8 cellular contexts compared by ENCODE assay signal in genomic region chr1:111507411-111508201, GRCh38. TPM values are rescaled to one million over a fixed set of nuclear protein-coding genes. Genes with fewer than 3 reads are reported as not detected.
DNase-seq lines count a peak whose midpoint lies in the region; ATAC-seq and TF ChIP-seq lines count a peak whose summit lies in the region.

No MANE protein-coding gene starts in this region.

- intact Hi-C loops in left ventricle myocardium superior (cut with micrococcal nuclease) = loop anchor here (5.0 kb wide), 1 partner anchor 150 kb away; no protein-coding TSS in a partner anchor

- no peak overlapping the region for H3K27ac Mint-ChIP-seq in activated naive CD8-positive, alpha-beta T cell

- H3K27me3 ChIP-seq in BE2C = no peaks in the 10 kb centered on the region

- peak overlapping the region; percentile 84 for H3K4me3 Mint-ChIP-seq in activated naive CD8-positive, alpha-beta T cell

- ATAC-seq in GM19351 (IDR thresholded peaks at IDR 0.05; ENCODE audit: unreplicated experiment) (peak; percentile 55), HG03457 (IDR thresholded peaks at IDR 0.05; ENCODE audit: unreplicated experiment) (peak; percentile 35), left ventricle myocardium superior (peak; percentile 75)

- H3K4me1 ChIP-seq in BE2C = no peaks in the 10 kb centered on the region

- H3K4me3 ChIP-seq in BE2C (ENCODE audit: low read depth, low read length) = peak overlapping the region; percentile 64

- no peaks in the 10 kb centered on the region for H3K9me3 ChIP-seq in BE2C

- peaks cover 61% of the 10 kb centered on the region for H3K4me1 Mint-ChIP-seq in activated naive CD8-positive, alpha-beta T cell (ENCODE audit: low read depth)

- H3K36me3 Mint-ChIP-seq in activated naive CD8-positive, alpha-beta T cell = no peaks in the 10 kb centered on the region

- no peaks in the 10 kb centered on the region for H3K27me3 Mint-ChIP-seq in activated naive CD8-positive, alpha-beta T cell

- no peaks in the 10 kb centered on the region for H3K9me3 Mint-ChIP-seq in activated naive CD8-positive, alpha-beta T cell (ENCODE audit: low read depth)

- peak; percentile 69 for DNase-seq in BE2C
- peak; percentile 92 for DNase-seq in SIG-M5 (lab: John Stamatoyannopoulos, UW)
- peak; percentile 86 for DNase-seq in left ventricle myocardium superior
- DNase-seq in renal cortical epithelial cell (ENCODE audit: low read depth) = peak; percentile 59
- no peak for DNase-seq in DMS114 treated with DMSO at 0.1 percent for 48 hours (lab: John Stamatoyannopoulos, UW; ENCODE audit: unreplicated experiment)

- no peaks in the 10 kb centered on the region for H3K36me3 ChIP-seq in BE2C

- peak; percentile 32; the same call in 1 of the 2 replicates for TF ChIP-seq CTCF in BE2C (IDR thresholded peaks at IDR 0.05; ENCODE audit: low read depth, low read length)

RNA-seq across cellular contexts. Expression of gene ADORA3, which starts 4.2 kb away (rescaled TPM):
- not detected for polyA plus RNA-seq in BE2C (2012; ENCODE audit: insufficient read depth, insufficient read length, low read depth)
- 4.1 TPM for total RNA-seq in left ventricle myocardium superior
- total RNA-seq in renal cortical epithelial cell = not detected in 2 replicates

RNA-seq across cellular contexts. Expression of gene TMIGD3, which starts 4.2 kb away (rescaled TPM):
- polyA plus RNA-seq in BE2C (2012; ENCODE audit: insufficient read depth, insufficient read length, low read depth) = not detected
- total RNA-seq in left ventricle myocardium superior (0.64 TPM), renal cortical epithelial cell (not detected in 2 replicates)

RNA-seq across cellular contexts. Expression of gene C1orf162, which starts 33.8 kb away (rescaled TPM):
- 0.88 TPM for polyA plus RNA-seq in BE2C (2012; ENCODE audit: insufficient read depth, insufficient read length, low read depth)
- total RNA-seq in left ventricle myocardium superior = 8.0 TPM
- 0.20 TPM in 1 of 2 replicates, not detected in the other for total RNA-seq in renal cortical epithelial cell

RNA-seq across cellular contexts. Expression of gene ATP5PB, which starts 58.3 kb away (rescaled TPM):
- 558 TPM for polyA plus RNA-seq in BE2C (2012; ENCODE audit: insufficient read depth, insufficient read length, low read depth)
- total RNA-seq in left ventricle myocardium superior (714 TPM), renal cortical epithelial cell (356 and 426 TPM in 2 replicates)

RNA-seq across cellular contexts. Expression of gene WDR77, which starts 58.5 kb away (rescaled TPM):
- polyA plus RNA-seq in BE2C (2012; ENCODE audit: insufficient read depth, insufficient read length, low read depth) = 64.6 TPM
- total RNA-seq in left ventricle myocardium superior (27.3 TPM), renal cortical epithelial cell (86.7 and 98.5 TPM in 2 replicates)
